ENCODE assay signal across 16 cellular contexts in genomic region chr20:6418732-6419131, GRCh38.
DNase-seq lines count a peak whose midpoint lies in the region; ATAC-seq and TF ChIP-seq lines count a peak whose summit lies in the region.
"Had no signal": no experiment of that assay in that cellular context is flagged by ENCODE, and none has a peak within 500 bp of the region (broad histone marks: within the 10 kb centered on the region; RNA-seq: fewer than 3 reads in every experiment).

No MANE protein-coding gene starts in this region.

- H3K4me3 Mint-ChIP-seq in immature natural killer cell: no peak overlapping the region
- H3K4me3 Mint-ChIP-seq: HFFc6 had no signal

- H3K4me1 Mint-ChIP-seq in immature natural killer cell: no peaks in the 10 kb centered on the region

- H4K20me1 ChIP-seq in fibroblast of lung (ENCODE audit: control insufficient read depth, extremely low read depth, insufficient read depth, low read length): no peaks in the 10 kb centered on the region

- no peak overlapping the region for H3K27ac Mint-ChIP-seq in immature natural killer cell
- H3K27ac Mint-ChIP-seq: HFFc6 had no signal

- no peaks in the 10 kb centered on the region for H3K27me3 ChIP-seq in fibroblast of lung (ENCODE audit: control insufficient read depth, insufficient read depth, low read length)
- H3K27me3 ChIP-seq: MG63 had no signal

- no peaks in the 10 kb centered on the region for H3K79me2 ChIP-seq in fibroblast of lung (ENCODE audit: control insufficient read depth, insufficient read depth, low read length)

- H3K4me1 ChIP-seq in fibroblast of lung (ENCODE audit: control insufficient read depth, extremely low read depth, insufficient read depth, low read length): no peaks in the 10 kb centered on the region

- ATAC-seq in GM18517 (IDR thresholded peaks at IDR 0.05; ENCODE audit: unreplicated experiment) (peak; percentile 86), HG02973 (IDR thresholded peaks at IDR 0.05; ENCODE audit: unreplicated experiment) (peak; percentile 63), HG03520 (IDR thresholded peaks at IDR 0.05; ENCODE audit: unreplicated experiment) (no peak), GM21526 (IDR thresholded peaks at IDR 0.05; ENCODE audit: low FRiP score, unreplicated experiment) (no peak), HG03354 (IDR thresholded peaks at IDR 0.05; ENCODE audit: poor library complexity, severe bottlenecking, unreplicated experiment) (no peak)

- H3K9ac ChIP-seq in fibroblast of lung (ENCODE audit: insufficient read depth, low read length): no peak overlapping the region

- peaks cover 0 to 2% (median 2%) of the 10 kb centered on the region in 3 donors for H3K27me3 Mint-ChIP-seq in immature natural killer cell (ENCODE audit: low read depth in 3 of 3)

- TF ChIP-seq CTCF in fibroblast of lung (conservative IDR thresholded peaks at IDR 0.05 in 1 of 2, IDR thresholded peaks at IDR 0.05 in 1 of 2; ENCODE audit: low read depth in 1 of 2, low read length in 2 of 2): no peak

- H3K27ac ChIP-seq in fibroblast of lung (ENCODE audit: insufficient read depth, low read length): no peak overlapping the region

- DNase-seq in M059J (ENCODE audit: low read depth) (peak; percentile 55), fibroblast of lung (ENCODE audit: low read depth in 2 of 2) (peak; percentile 23 to 43), immature natural killer cell (no peak)
- DNase-seq: C1 segment of cervical spinal cord, EL, HFFc6, KG1, MG63, NCI-H1105, NCI-H187, SHP77 treated with DMSO at 0.1 percent for 48 hours had no signal

- peaks cover 0 to 15% (median 1%) of the 10 kb centered on the region in 6 donors for H3K9me3 Mint-ChIP-seq in immature natural killer cell

- no peak overlapping the region for H3K4me3 ChIP-seq in fibroblast of lung (replicated peaks in 1 of 4; ENCODE audit: control extremely low read depth in 1 of 4, insufficient read depth in 1 of 4, low read depth in 3 of 4, low read length in 4 of 4)
- H3K4me3 ChIP-seq: MG63 had no signal

- no peak overlapping the region for H2AFZ ChIP-seq in fibroblast of lung (ENCODE audit: low read length)

- H3K36me3 Mint-ChIP-seq in immature natural killer cell: no peaks in the 10 kb centered on the region

- no peaks in the 10 kb centered on the region for H3K36me3 ChIP-seq in fibroblast of lung (ENCODE audit: control insufficient read depth, insufficient read depth, low read length)

- H3K9me3 ChIP-seq in fibroblast of lung (ENCODE audit: control insufficient read depth, insufficient read depth, low read depth, low read length): no peaks in the 10 kb centered on the region
- H3K9me3 ChIP-seq: MG63 had no signal

- H3K4me2 ChIP-seq in fibroblast of lung (ENCODE audit: extremely low read depth, insufficient read depth, low read length): no peak overlapping the region

Comparison
In these comparisons a context has a peak if more than half of its experiments do, and no peak if none do; other contexts are left out.
1. ATAC-seq: peak in GM18517 (single experiment) and HG02973 (single experiment); none in HG03520 (single experiment), GM21526 (single experiment) and HG03354 (single experiment).
2. DNase-seq: peak in M059J (single experiment) and fibroblast of lung (2 of 2); none in immature natural killer cell (0 of 3).